In the genomic region with DNA sequence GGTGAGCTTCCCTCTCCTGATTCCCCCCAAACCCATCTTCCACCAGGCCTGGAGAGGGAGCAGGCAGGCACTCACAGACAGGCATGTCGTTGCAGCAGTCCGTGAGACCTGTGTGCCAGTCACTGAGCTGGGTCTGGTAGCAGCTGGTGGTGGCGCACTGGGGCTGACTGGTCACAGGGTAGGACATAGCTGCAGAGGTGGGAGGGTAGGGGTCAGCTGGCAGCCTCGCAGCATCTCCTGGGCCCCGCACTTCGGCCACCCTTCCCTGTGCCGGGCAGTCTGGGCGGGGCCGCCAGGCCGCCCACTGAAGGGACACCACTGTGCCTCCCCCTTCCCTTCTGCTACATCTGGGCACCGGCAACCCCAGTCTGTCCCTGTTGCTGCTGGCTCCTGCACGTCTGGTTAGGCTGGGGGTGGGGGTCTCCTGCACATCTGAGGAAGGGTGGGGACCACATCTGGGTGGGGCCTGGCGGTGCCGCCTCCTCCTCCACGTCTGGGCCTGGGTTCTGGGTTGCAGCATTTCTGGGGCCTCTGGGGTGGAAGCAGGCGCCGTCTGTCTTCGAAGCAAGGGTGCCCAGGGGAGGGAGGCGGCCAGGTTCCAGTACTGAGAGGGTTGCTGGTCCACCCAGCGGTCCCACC, we compare ENCODE assay signal across 22 cellular contexts. TPM values are rescaled to one million over a fixed set of nuclear protein-coding genes. Genes with fewer than 3 reads are reported as not detected.
"Had no signal": no experiment of that assay in that cellular context is flagged by ENCODE, and none has a peak within 500 bp of the region (broad histone marks: within the 10 kb centered on the region; RNA-seq: fewer than 3 reads in every experiment).

No MANE protein-coding gene starts in this region.

- H3K36me3 ChIP-seq: MG63, SJCRH30 had no signal

- DNase-seq: KBM-7, MG63, NCI-H1092, NCI-H1105 treated with DMSO at 0.1 percent for 48 hours, NCI-H1417 treated with DMSO at 0.1 percent for 48 hours, NCI-H146, NCI-H1694 treated with DMSO at 0.1 percent for 48 hours, NCI-H1930, NCI-H2081, NCI-H2107, NCI-H2227 treated with DMSO at 0.1 percent for 48 hours, NCI-H524 treated with DMSO at 0.1 percent for 48 hours, NCI-H69, NCI-H774, PC-3, SHP77, SJCRH30 had no signal

- H3K4me3 ChIP-seq: MG63, SJCRH30 had no signal

- ATAC-seq: Panc1, PC-3, SK-N-SH treated with all-trans-retinoic acid at 6 μM for 48 hours had no signal

- H3K27me3 ChIP-seq: MG63 had no signal

- H3K27ac ChIP-seq: HL-60, RWPE1, SJCRH30 had no signal

- H3K9me3 ChIP-seq: MG63, SJCRH30 had no signal

- H3K4me1 ChIP-seq: SJCRH30 had no signal

RNA-seq across cellular contexts. Expression of a gene that starts 1.1 kb away (rescaled TPM):
- total RNA-seq: SJCRH30 had no signal

RNA-seq across cellular contexts. Expression of a gene that starts 38.2 kb away (rescaled TPM):
- total RNA-seq: SJCRH30 had no signal

RNA-seq across cellular contexts. Expression of a gene that starts 53.8 kb away (rescaled TPM):
- total RNA-seq: NCI-H460, SJCRH30 had no signal
